In genomic region chrX:85004255-85004654, GRCh38 we compare ENCODE assay signal across 8 cellular contexts. TPM values are rescaled to one million over a fixed set of nuclear protein-coding genes. Genes with fewer than 3 reads are reported as not detected.
DNase-seq lines count a peak whose midpoint lies in the region; ATAC-seq, FAIRE-seq and TF ChIP-seq lines count a peak whose summit lies in the region.

No MANE protein-coding gene starts in this region.

- H3K4me2 ChIP-seq in OCI-LY1 (ENCODE audit: low read length): peak overlapping the region; percentile 71

- WGBS in endodermal cell (ENCODE audit: insufficient coverage in 1 of 2, insufficient read length in 1 of 2), 2 experiments: 14 to 16% methylated on average over 1 to 11 of the region's 11 CpGs

- peak overlapping the region; percentile 90 for H3K4me3 Mint-ChIP-seq in activated naive CD4-positive, alpha-beta T cell treated with anti-CD3 and anti-CD28 coated beads, Interleukin-2, amount 50 U/mL, for 24 hours
- H3K4me3 Mint-ChIP-seq in endodermal cell: peak overlapping the region; percentile 78
- H3K4me3 Mint-ChIP-seq in natural killer cell treated with Interleukin-12 subunit alpha and Interleukin-12 subunit beta and Interleukin-15 and Interleukin-18, amount 100 ng/mL, for 72 hours: peak overlapping the region; percentile 81

- H3K27ac ChIP-seq in OCI-LY1 (ENCODE audit: low read depth, low read length, poor library complexity, severe bottlenecking): no peak overlapping the region
- no peak overlapping the region for H3K27ac ChIP-seq in endodermal cell (ENCODE audit: low read depth, low read length)

- no peaks in the 10 kb centered on the region for H3K27me3 Mint-ChIP-seq in activated naive CD4-positive, alpha-beta T cell treated with anti-CD3 and anti-CD28 coated beads, Interleukin-2, amount 50 U/mL, for 24 hours
- H3K27me3 Mint-ChIP-seq in endodermal cell (ENCODE audit: insufficient read depth): no peaks in the 10 kb centered on the region
- peaks cover 0 to 8% of the 10 kb centered on the region in 2 donors for H3K27me3 Mint-ChIP-seq in natural killer cell treated with Interleukin-12 subunit alpha and Interleukin-12 subunit beta and Interleukin-15 and Interleukin-18, amount 100 ng/mL, for 72 hours

- H3K9me3 Mint-ChIP-seq in activated naive CD4-positive, alpha-beta T cell treated with anti-CD3 and anti-CD28 coated beads, Interleukin-2, amount 50 U/mL, for 24 hours: no peaks in the 10 kb centered on the region
- peaks cover 52% of the 10 kb centered on the region for H3K9me3 Mint-ChIP-seq in endodermal cell
- no peaks in the 10 kb centered on the region for H3K9me3 Mint-ChIP-seq in natural killer cell treated with Interleukin-12 subunit alpha and Interleukin-12 subunit beta and Interleukin-15 and Interleukin-18, amount 100 ng/mL, for 72 hours

- no peaks in the 10 kb centered on the region for H3K9me2 ChIP-seq in OCI-LY1 (ENCODE audit: low read depth, low read length)

- H3K4me3 ChIP-seq in OCI-LY1 (ENCODE audit: low read depth, low read length, poor library complexity, severe bottlenecking) (peak overlapping the region; percentile 81), endodermal cell (ENCODE audit: low read length) (peak overlapping the region; percentile 92)

- DNase-seq in activated naive CD4-positive, alpha-beta T cell (lab: John Stamatoyannopoulos, UW): no peak
- no peak for DNase-seq in endodermal cell
- no peak for DNase-seq in natural killer cell treated with Interleukin-12 subunit alpha and Interleukin-12 subunit beta and Interleukin-15 and Interleukin-18, amount 100 ng/mL, for 72 hours (ENCODE audit: low spot score)
- DNase-seq in stimulated activated CD4-positive, alpha-beta T cell treated with anti-CD3 and anti-CD28 coated beads, Interleukin-1b, Interleukin-23, amount 100 ng/mL, for 48 hours: no peak
- no peak for DNase-seq in GM19239 (ENCODE audit: insufficient read length, low spot score)
- DNase-seq in stimulated activated CD4-positive, alpha-beta T cell treated with anti-CD3 and anti-CD28 coated beads, Interleukin-4, amount 100 ng/mL, for 1 hour: no peak

- no peak for TF ChIP-seq CTCF in OCI-LY1 (IDR thresholded peaks at IDR 0.05; ENCODE audit: low read length)
- no peak for TF ChIP-seq CTCF in endodermal cell (conservative IDR thresholded peaks at IDR 0.05)

- no peaks in the 10 kb centered on the region for H3K9me3 ChIP-seq in OCI-LY1 (ENCODE audit: low read length)
- H3K9me3 ChIP-seq in endodermal cell (ENCODE audit: control insufficient read depth, low read length): no peaks in the 10 kb centered on the region

- no peaks in the 10 kb centered on the region for H3K27me3 ChIP-seq in OCI-LY1 (ENCODE audit: insufficient read depth, low read length)
- H3K27me3 ChIP-seq in endodermal cell (ENCODE audit: control insufficient read depth, insufficient read depth, low read length, poor library complexity, severe bottlenecking): no peaks in the 10 kb centered on the region

- H3K27ac Mint-ChIP-seq in activated naive CD4-positive, alpha-beta T cell treated with anti-CD3 and anti-CD28 coated beads, Interleukin-2, amount 50 U/mL, for 24 hours: peak overlapping the region; percentile 41
- H3K27ac Mint-ChIP-seq in endodermal cell: peak overlapping the region; percentile 94
- peak overlapping the region; percentile 46 to 57 for H3K27ac Mint-ChIP-seq in natural killer cell treated with Interleukin-12 subunit alpha and Interleukin-12 subunit beta and Interleukin-15 and Interleukin-18, amount 100 ng/mL, for 72 hours

- H3K4me1 ChIP-seq in OCI-LY1 (ENCODE audit: insufficient read depth, low read length, severe bottlenecking): peaks cover 6% of the 10 kb centered on the region
- no peaks in the 10 kb centered on the region for H3K4me1 ChIP-seq in endodermal cell (ENCODE audit: control insufficient read depth, insufficient read depth, low read length)

- peaks cover 7% of the 10 kb centered on the region for H3K79me2 ChIP-seq in OCI-LY1 (ENCODE audit: insufficient read depth, low read length)

- H3K9ac ChIP-seq in OCI-LY1 (ENCODE audit: low read length): peak overlapping the region; percentile 80
- peak overlapping the region; percentile 81 for H3K9ac ChIP-seq in endodermal cell (ENCODE audit: extremely low read depth, low read length, poor library complexity, severe bottlenecking)

- H3K36me3 ChIP-seq in OCI-LY1 (ENCODE audit: insufficient read depth, low read length) (no peaks in the 10 kb centered on the region), endodermal cell (ENCODE audit: control insufficient read depth, insufficient read depth, low read length) (no peaks in the 10 kb centered on the region)

- H3K4me1 Mint-ChIP-seq in activated naive CD4-positive, alpha-beta T cell treated with anti-CD3 and anti-CD28 coated beads, Interleukin-2, amount 50 U/mL, for 24 hours: peaks cover 32% of the 10 kb centered on the region
- no peaks in the 10 kb centered on the region for H3K4me1 Mint-ChIP-seq in endodermal cell
- H3K4me1 Mint-ChIP-seq in natural killer cell treated with Interleukin-12 subunit alpha and Interleukin-12 subunit beta and Interleukin-15 and Interleukin-18, amount 100 ng/mL, for 72 hours (ENCODE audit: low read depth in 2 of 2): peaks cover 6 to 23% of the 10 kb centered on the region in 2 donors

- ATAC-seq in natural killer cell treated with Interleukin-12 subunit alpha and Interleukin-12 subunit beta and Interleukin-15 and Interleukin-18, amount 100 ng/mL, for 72 hours: no peak

- FAIRE-seq in GM19239 (lab: Jason Lieb, UNC): no peak

- no peaks in the 10 kb centered on the region for H3F3A ChIP-seq in OCI-LY1 (ENCODE audit: insufficient read depth, low read length)

- H4K20me1 ChIP-seq in OCI-LY1 (ENCODE audit: insufficient read depth, low read length): no peaks in the 10 kb centered on the region

- H2AFZ ChIP-seq in OCI-LY1 (ENCODE audit: low read length): no peak overlapping the region

- no peaks in the 10 kb centered on the region for H3K36me3 Mint-ChIP-seq in activated naive CD4-positive, alpha-beta T cell treated with anti-CD3 and anti-CD28 coated beads, Interleukin-2, amount 50 U/mL, for 24 hours
- H3K36me3 Mint-ChIP-seq in endodermal cell (ENCODE audit: low read depth): no peaks in the 10 kb centered on the region
- H3K36me3 Mint-ChIP-seq in natural killer cell treated with Interleukin-12 subunit alpha and Interleukin-12 subunit beta and Interleukin-15 and Interleukin-18, amount 100 ng/mL, for 72 hours: no peaks in the 10 kb centered on the region

RNA-seq across cellular contexts. Expression of gene APOOL, which starts 0.6 kb away (rescaled TPM):
- 10 to 100 TPM; 14.3 to 14.8 TPM for total RNA-seq in endodermal cell
- polyA plus RNA-seq in endodermal cell (2013, experiment 1 of 2): 12.1 TPM
- 11.8 TPM for polyA plus RNA-seq in endodermal cell (2013, experiment 2 of 2)
- 10 to 100 TPM; 11.7 to 19.7 TPM for total RNA-seq in natural killer cell treated with Interleukin-12 subunit alpha and Interleukin-12 subunit beta and Interleukin-15 and Interleukin-18, amount 100 ng/mL, for 72 hours

Comparison
In these comparisons a context has a peak if more than half of its experiments do, and no peak if none do; other contexts are left out.
1. H3K27ac Mint-ChIP-seq: peak in every context shown above with its lines; median percentile 94 in endodermal cell; 52 in natural killer cell treated with Interleukin-12 subunit alpha and Interleukin-12 subunit beta and Interleukin-15 and Interleukin-18, amount 100 ng/mL, for 72 hours; 41 in activated naive CD4-positive, alpha-beta T cell treated with anti-CD3 and anti-CD28 coated beads, Interleukin-2, amount 50 U/mL, for 24 hours.